Comparison of ENCODE assay signal across 13 cellular contexts in the genomic region with DNA sequence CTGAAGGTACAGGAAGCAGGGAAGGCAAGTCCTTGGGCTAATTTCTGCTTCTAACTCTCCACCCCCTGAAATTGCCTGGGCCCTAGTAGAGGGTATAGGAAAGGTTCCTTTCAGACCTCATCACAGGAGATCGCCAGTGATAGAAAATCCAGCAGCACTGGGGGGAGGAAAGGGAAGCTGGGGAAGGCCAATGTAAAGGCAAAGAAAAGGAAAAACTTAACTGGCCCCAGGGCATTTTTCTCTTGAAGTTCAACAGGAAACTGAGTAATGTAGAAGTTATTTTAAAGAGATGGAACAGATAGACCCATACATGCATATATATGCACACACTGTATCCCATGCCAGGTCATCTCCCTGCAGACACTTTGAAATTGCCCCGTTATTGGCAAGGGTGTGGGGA.
DNase-seq lines count a peak whose midpoint lies in the region; ATAC-seq and TF ChIP-seq lines count a peak whose summit lies in the region.
"Had no signal": no experiment of that assay in that cellular context is flagged by ENCODE, and none has a peak within 500 bp of the region (broad histone marks: within the 10 kb centered on the region; RNA-seq: fewer than 3 reads in every experiment).

No MANE protein-coding gene starts in this region.

- POLR2A ChIA-PET in MCF 10A (lab: Yijun Ruan, JAX): interaction anchor here (0.6 to 0.8 kb wide), 3 partner anchors 95 to 173 kb away, joined by 3 read pairs; no protein-coding TSS in a partner anchor

- ATAC-seq in stimulated activated naive B cell treated with anti-CD40 and anti-IgM and Interleukin-4, amounts not matched to agents 10 μg/mL and 1 μg/mL and 100 μg/mL, for 72 hours (replicated peaks): no peak
- no peak for ATAC-seq in HG03354 (IDR thresholded peaks at IDR 0.05; ENCODE audit: poor library complexity, severe bottlenecking, unreplicated experiment)
- ATAC-seq: WTC11 had no signal

- H3K36me3 Mint-ChIP-seq in MCF 10A (ENCODE audit: insufficient read depth, unreplicated experiment): peaks cover 13% of the 10 kb centered on the region
- peaks cover 38 to 63% of the 10 kb centered on the region in 2 donors for H3K36me3 Mint-ChIP-seq in stimulated activated naive B cell treated with anti-CD40 and anti-IgM and Interleukin-4, amounts not matched to agents 10 μg/mL and 1 μg/mL and 100 μg/mL, for 72 hours

- H3K4me3 ChIP-seq in breast epithelium (no peak overlapping the region), fibroblast of villous mesenchyme (ENCODE audit: low read depth, low read length) (no peak overlapping the region)

- peak overlapping the region; percentile 81 for H3K27ac Mint-ChIP-seq in MCF 10A (ENCODE audit: low read depth, unreplicated experiment)
- peak overlapping the region; percentile 26 for H3K27ac Mint-ChIP-seq in stimulated activated naive B cell treated with anti-CD40 and anti-IgM and Interleukin-4, amounts not matched to agents 10 μg/mL and 1 μg/mL and 100 μg/mL, for 72 hours
- H3K27ac Mint-ChIP-seq: activated naive CD8-positive, alpha-beta T cell treated with anti-CD3 and anti-CD28 coated beads, Interleukin-2, amount 10 ng/mL, durations not matched to agents 7 days and 5 days; WTC11 had no signal

- BruUV-seq in MCF 10A (replicated peaks; lab: Mats Ljungman, UMichigan): no TSS peak

- no peaks in the 10 kb centered on the region for H3K27me3 ChIP-seq in breast epithelium

- H3K27ac ChIP-seq in breast epithelium: no peak overlapping the region

- peaks cover 64% of the 10 kb centered on the region for H3K4me1 Mint-ChIP-seq in MCF 10A (ENCODE audit: insufficient read depth, unreplicated experiment)
- H3K4me1 Mint-ChIP-seq in stimulated activated naive B cell treated with anti-CD40 and anti-IgM and Interleukin-4, amounts not matched to agents 10 μg/mL and 1 μg/mL and 100 μg/mL, for 72 hours: peaks cover 25 to 49% of the 10 kb centered on the region in 2 donors
- H3K4me1 Mint-ChIP-seq: WTC11 had no signal

- DNase-seq in MCF 10A (ENCODE audit: unreplicated experiment) (peak; percentile 81), breast epithelium (ENCODE audit: low spot score in 2 of 2) (no peak), SW 1271 (lab: John Stamatoyannopoulos, UW) (peak; percentile 69 to 89), fibroblast of villous mesenchyme (ENCODE audit: low read depth) (peak; percentile 65), NCI-H146 treated with DMSO at 0.1 percent for 48 hours (lab: John Stamatoyannopoulos, UW; ENCODE audit: unreplicated experiment) (no peak), C1 segment of cervical spinal cord (lab: John Stamatoyannopoulos, UW) (no peak)
- no peak for DNase-seq in stimulated activated naive B cell treated with anti-CD40 and anti-IgM and Interleukin-4, amounts not matched to agents 10 μg/mL and 1 μg/mL and 100 μg/mL, for 72 hours
- DNase-seq: activated naive CD8-positive, alpha-beta T cell treated with anti-CD3 and anti-CD28 coated beads, Interleukin-2, amount 10 ng/mL, durations not matched to agents 7 days and 5 days; NCI-H1694; NCI-H69; posterior cingulate gyrus had no signal

- H3K9me3 Mint-ChIP-seq in MCF 10A (ENCODE audit: unreplicated experiment): no peaks in the 10 kb centered on the region
- peaks cover 2 to 5% of the 10 kb centered on the region in 2 donors for H3K9me3 Mint-ChIP-seq in stimulated activated naive B cell treated with anti-CD40 and anti-IgM and Interleukin-4, amounts not matched to agents 10 μg/mL and 1 μg/mL and 100 μg/mL, for 72 hours
- H3K9me3 Mint-ChIP-seq: activated naive CD8-positive, alpha-beta T cell treated with anti-CD3 and anti-CD28 coated beads, Interleukin-2, amount 10 ng/mL, durations not matched to agents 7 days and 5 days had no signal

- peak overlapping the region; percentile 16 for H3K4me3 Mint-ChIP-seq in MCF 10A (ENCODE audit: unreplicated experiment)
- no peak overlapping the region for H3K4me3 Mint-ChIP-seq in stimulated activated naive B cell treated with anti-CD40 and anti-IgM and Interleukin-4, amounts not matched to agents 10 μg/mL and 1 μg/mL and 100 μg/mL, for 72 hours
- H3K4me3 Mint-ChIP-seq: activated naive CD8-positive, alpha-beta T cell treated with anti-CD3 and anti-CD28 coated beads, Interleukin-2, amount 10 ng/mL, durations not matched to agents 7 days and 5 days; WTC11 had no signal

- intact Hi-C loops in MCF 10A (cut with micrococcal nuclease) (loop anchor here (5.0 kb wide), 2 partner anchors 134 to 174 kb away; partner anchors contain the start of gene TRIM44), breast epithelium (cut with DNase I; ENCODE audit: low total_unique reads) (no loop called here)

- no peak for TF ChIP-seq CTCF in MCF 10A (IDR thresholded peaks at IDR 0.05; ENCODE audit: unreplicated experiment)
- no peak for TF ChIP-seq CTCF in breast epithelium (IDR thresholded peaks at IDR 0.05)
- no peak for TF ChIP-seq CTCF in fibroblast of villous mesenchyme (IDR thresholded peaks at IDR 0.05; ENCODE audit: insufficient read depth, low read depth, low read length)

- no peak for TF ChIP-seq POLR2A in breast epithelium (IDR thresholded peaks at IDR 0.05)

- no peaks in the 10 kb centered on the region for H3K9me3 ChIP-seq in breast epithelium

- no peaks in the 10 kb centered on the region for H3K27me3 Mint-ChIP-seq in MCF 10A (ENCODE audit: insufficient read depth, unreplicated experiment)
- H3K27me3 Mint-ChIP-seq in stimulated activated naive B cell treated with anti-CD40 and anti-IgM and Interleukin-4, amounts not matched to agents 10 μg/mL and 1 μg/mL and 100 μg/mL, for 72 hours: no peaks in the 10 kb centered on the region
- H3K27me3 Mint-ChIP-seq: activated naive CD8-positive, alpha-beta T cell treated with anti-CD3 and anti-CD28 coated beads, Interleukin-2, amount 10 ng/mL, durations not matched to agents 7 days and 5 days had no signal

- CTCF ChIA-PET in MCF 10A (lab: Yijun Ruan, JAX): interaction anchor here (0.7 to 1.4 kb wide), 4 partner anchors 11 to 500 kb away, joined by 3 to 5 read pairs (median 3); partner anchors contain the start of gene PRR5L

- no peaks in the 10 kb centered on the region for H3K4me1 ChIP-seq in breast epithelium

- H3K36me3 ChIP-seq in breast epithelium: no peaks in the 10 kb centered on the region

Comparison
In these comparisons a context has a peak if more than half of its experiments do, and no peak if none do; other contexts are left out.
1. DNase-seq: peak in MCF 10A (single experiment), SW 1271 (2 of 2) and fibroblast of villous mesenchyme (single experiment); none in breast epithelium (0 of 2), stimulated activated naive B cell treated with anti-CD40 and anti-IgM and Interleukin-4, amounts not matched to agents 10 μg/mL and 1 μg/mL and 100 μg/mL, for 72 hours (single experiment), NCI-H146 treated with DMSO at 0.1 percent for 48 hours (single experiment) and C1 segment of cervical spinal cord (0 of 14).